ENCODE assay signal across 16 cellular contexts in genomic region chr6:112439010-112439409, GRCh38.
DNase-seq lines count a peak whose midpoint lies in the region; ATAC-seq, FAIRE-seq and TF ChIP-seq lines count a peak whose summit lies in the region.
"Had no signal": no experiment of that assay in that cellular context is flagged by ENCODE, and none has a peak within 500 bp of the region (broad histone marks: within the 10 kb centered on the region; RNA-seq: fewer than 3 reads in every experiment).

No MANE protein-coding gene starts in this region.

- no peaks in the 10 kb centered on the region for H3K36me3 Mint-ChIP-seq in nephron (ENCODE audit: low read depth)
- H3K36me3 Mint-ChIP-seq in activated CD4-positive, alpha-beta T cell treated with anti-CD3 and anti-CD28 coated beads, Interleukin-2, amount 10 ng/mL, durations not matched to agents 24 days and 14 days (ENCODE audit: low read depth), result no peaks in the 10 kb centered on the region

- H3K27ac Mint-ChIP-seq in nephron, result peak overlapping the region in 2 of 3 experiments; percentile 18 to 54
- no peak overlapping the region for H3K27ac Mint-ChIP-seq in activated CD4-positive, alpha-beta T cell treated with anti-CD3 and anti-CD28 coated beads, Interleukin-2, amount 10 ng/mL, durations not matched to agents 24 days and 14 days

- ATAC-seq in Right ventricle myocardium superior (ENCODE audit: poor library complexity), result no peak
- no peak for ATAC-seq in GM19463 (IDR thresholded peaks at IDR 0.05; ENCODE audit: unreplicated experiment)
- ATAC-seq: HCT116, K562 had no signal

- no peaks in the 10 kb centered on the region for H3K9me3 Mint-ChIP-seq in nephron
- H3K9me3 Mint-ChIP-seq in activated CD4-positive, alpha-beta T cell treated with anti-CD3 and anti-CD28 coated beads, Interleukin-2, amount 10 ng/mL, durations not matched to agents 24 days and 14 days, result no peaks in the 10 kb centered on the region

- intact Hi-C loops in left ventricle myocardium inferior (cut with micrococcal nuclease), result no loop called here
- intact Hi-C loops in Right ventricle myocardium superior (cut with DNase I), result no loop called here
- intact Hi-C loops in activated CD4-positive, alpha-beta T cell treated with anti-CD3 and anti-CD28 coated beads, Interleukin-2, amount 10 ng/mL, durations not matched to agents 24 days and 14 days (cut with micrococcal nuclease), result no loop called here

- H3K9me3 ChIP-seq in left ventricle myocardium inferior (replicated peaks), result no peaks in the 10 kb centered on the region

- no peaks in the 10 kb centered on the region for H3K27me3 Mint-ChIP-seq in nephron (ENCODE audit: low read depth)
- H3K27me3 Mint-ChIP-seq in activated CD4-positive, alpha-beta T cell treated with anti-CD3 and anti-CD28 coated beads, Interleukin-2, amount 10 ng/mL, durations not matched to agents 24 days and 14 days, result no peaks in the 10 kb centered on the region

- DNase-seq in left ventricle myocardium inferior (no peak), Right ventricle myocardium superior (no peak), fibroblast of pulmonary artery (ENCODE audit: low read depth) (peak; percentile 17), NCI-H187 treated with DMSO at 0.1 percent for 48 hours (lab: John Stamatoyannopoulos, UW) (no peak), HTR-8/SVneo (ENCODE audit: insufficient read length, low spot score) (no peak)
- DNase-seq in activated CD4-positive, alpha-beta T cell treated with anti-CD3 and anti-CD28 coated beads, Interleukin-2, amount 10 ng/mL, durations not matched to agents 24 days and 14 days, result no peak
- DNase-seq: NCI-H1436 treated with DMSO at 0.1 percent for 48 hours, NCI-H2081 treated with DMSO at 0.1 percent for 48 hours, NCI-H524 treated with DMSO at 0.1 percent for 48 hours, OCI-M1 had no signal

- H3K4me1 Mint-ChIP-seq in nephron, result peaks cover 23% of the 10 kb centered on the region
- H3K4me1 Mint-ChIP-seq in activated CD4-positive, alpha-beta T cell treated with anti-CD3 and anti-CD28 coated beads, Interleukin-2, amount 10 ng/mL, durations not matched to agents 24 days and 14 days, result no peaks in the 10 kb centered on the region

- H3K4me1 ChIP-seq in left ventricle myocardium inferior, result peaks cover 5% of the 10 kb centered on the region

- no peak overlapping the region for H3K4me3 Mint-ChIP-seq in nephron
- H3K4me3 Mint-ChIP-seq in activated CD4-positive, alpha-beta T cell treated with anti-CD3 and anti-CD28 coated beads, Interleukin-2, amount 10 ng/mL, durations not matched to agents 24 days and 14 days, result no peak overlapping the region

- peak overlapping the region; percentile 7 for H3K27ac ChIP-seq in left ventricle myocardium inferior (replicated peaks)

- no peak for FAIRE-seq in HTR-8/SVneo (lab: Jason Lieb, UNC)
- FAIRE-seq: G401.6, GM12891, K562 had no signal

- no peaks in the 10 kb centered on the region for H3K27me3 ChIP-seq in left ventricle myocardium inferior (ENCODE audit: low read depth)

- no peak overlapping the region for H3K4me3 ChIP-seq in left ventricle myocardium inferior
- no peak overlapping the region for H3K4me3 ChIP-seq in fibroblast of pulmonary artery (replicated peaks; ENCODE audit: low read depth, low read length)
- H3K4me3 ChIP-seq: K562 had no signal

- H3K36me3 ChIP-seq in left ventricle myocardium inferior, result no peaks in the 10 kb centered on the region

- TF ChIP-seq CTCF in left ventricle myocardium inferior (IDR thresholded peaks at IDR 0.05; ENCODE audit: borderline replicate concordance), result no peak
- no peak for TF ChIP-seq CTCF in fibroblast of pulmonary artery (IDR thresholded peaks at IDR 0.05; ENCODE audit: low read length, missing control alignments)
- no peak for TF ChIP-seq CTCF in nephron (IDR thresholded peaks at IDR 0.05; ENCODE audit: unreplicated experiment in 3 of 3)
